Comparison of ENCODE assay signal across 23 cellular contexts in the genomic region with DNA sequence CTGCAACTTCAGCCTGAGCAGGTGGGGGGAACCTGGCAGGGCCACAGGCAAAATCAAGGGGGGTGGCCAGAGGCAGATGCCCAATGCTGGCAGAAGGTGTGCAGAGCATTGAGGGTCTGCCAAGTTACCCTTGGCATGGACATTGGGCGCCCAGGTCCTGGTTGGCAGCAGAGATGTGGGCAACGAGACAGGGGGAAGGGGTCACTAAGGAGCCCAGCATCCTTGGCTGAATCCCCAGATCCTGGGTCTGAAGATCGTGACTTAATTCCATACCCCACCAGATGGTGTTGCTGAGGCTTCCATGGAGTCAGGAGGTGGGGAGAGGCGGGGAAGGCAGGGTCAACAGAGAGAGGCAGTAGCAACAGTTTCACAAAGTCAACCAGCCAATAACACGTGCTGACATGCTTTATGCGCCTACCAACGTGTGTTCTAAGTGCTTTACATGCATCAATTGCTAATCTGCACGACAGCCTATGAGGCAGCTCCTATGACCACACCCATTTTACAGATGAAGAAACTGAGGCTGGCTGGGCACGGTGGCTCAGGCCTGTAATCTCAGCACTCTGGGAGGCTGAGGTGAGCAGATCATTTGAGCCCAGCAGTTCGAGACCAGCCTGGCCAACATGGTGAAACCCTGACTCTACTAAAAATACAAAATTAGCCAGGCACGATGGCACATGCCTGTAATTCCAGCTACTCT.
DNase-seq lines count a peak whose midpoint lies in the region; ATAC-seq and TF ChIP-seq lines count a peak whose summit lies in the region.
"Had no signal": no experiment of that assay in that cellular context is flagged by ENCODE, and none has a peak within 500 bp of the region (broad histone marks: within the 10 kb centered on the region; RNA-seq: fewer than 3 reads in every experiment).

No MANE protein-coding gene starts in this region.

- H3K4me3 Mint-ChIP-seq in GM23338 (no peak overlapping the region), osteocyte (ENCODE audit: unreplicated experiment) (no peak overlapping the region)
- H3K4me3 Mint-ChIP-seq: CD14-positive monocyte, IgD-negative memory B cell, natural killer cell had no signal

- H3K27me3 ChIP-seq in GM23338 (ENCODE audit: insufficient read depth) (no peaks in the 10 kb centered on the region), ascending aorta (no peaks in the 10 kb centered on the region), esophagus muscularis mucosa (no peaks in the 10 kb centered on the region)
- H3K27me3 ChIP-seq: body of pancreas, foreskin keratinocyte, testis had no signal

- no peak overlapping the region for H3K27ac Mint-ChIP-seq in GM23338
- no peak overlapping the region for H3K27ac Mint-ChIP-seq in osteocyte (ENCODE audit: unreplicated experiment)
- H3K27ac Mint-ChIP-seq: CD14-positive monocyte, IgD-negative memory B cell, natural killer cell had no signal

- H3K9me2 ChIP-seq in GM23338 (ENCODE audit: insufficient read depth), result no peaks in the 10 kb centered on the region
- H3K9me2 ChIP-seq: SK-N-SH had no signal

- ATAC-seq in GM23338 (peak; percentile 39; the same call in 2 of the 3 replicates), HG02610 (IDR thresholded peaks at IDR 0.05; ENCODE audit: unreplicated experiment) (no peak), HG03342 (IDR thresholded peaks at IDR 0.05; ENCODE audit: unreplicated experiment) (no peak)
- ATAC-seq: body of pancreas, foreskin keratinocyte, natural killer cell had no signal

- H3K27me3 Mint-ChIP-seq in GM23338 (ENCODE audit: insufficient read depth, low read depth, poor library complexity) (peaks cover 2% of the 10 kb centered on the region), osteocyte (ENCODE audit: unreplicated experiment) (peaks cover 2% of the 10 kb centered on the region)

- no peaks in the 10 kb centered on the region for H3K9me3 ChIP-seq in ascending aorta
- no peaks in the 10 kb centered on the region for H3K9me3 ChIP-seq in esophagus muscularis mucosa
- H3K9me3 ChIP-seq: body of pancreas, SK-N-SH, testis had no signal

- H3K9me3 Mint-ChIP-seq in GM23338 (peaks cover 6% of the 10 kb centered on the region; the same call in 2 of the 3 replicates), osteocyte (ENCODE audit: unreplicated experiment) (no peaks in the 10 kb centered on the region)
- H3K9me3 Mint-ChIP-seq: natural killer cell had no signal

- H4K20me1 ChIP-seq in GM23338 (replicated peaks; ENCODE audit: insufficient read depth), result no peaks in the 10 kb centered on the region

- H3K4me2 ChIP-seq in GM23338, result no peak overlapping the region
- H3K4me2 ChIP-seq: SK-N-SH had no signal

- peak; percentile 21 to 40; a peak in 3 of 4 replicates for TF ChIP-seq CTCF in GM23338 (conservative IDR thresholded peaks at IDR 0.05; ENCODE audit: low read depth in 2 of 2)
- TF ChIP-seq CTCF in ascending aorta (IDR thresholded peaks at IDR 0.05), result peak in 1 of 3 experiments; percentile 11
- TF ChIP-seq CTCF in osteocyte (IDR thresholded peaks at IDR 0.05), result no peak
- TF ChIP-seq CTCF in esophagus muscularis mucosa (IDR thresholded peaks at IDR 0.05), result no peak

- 63% methylated on average over 10 of the region's 11 CpGs for WGBS in esophagus muscularis mucosa

- intact Hi-C loops in ascending aorta (cut with DNase I) (no loop called here), esophagus muscularis mucosa (cut with DNase I) (no loop called here)

- H3K36me3 ChIP-seq in GM23338 (ENCODE audit: insufficient read depth) (no peaks in the 10 kb centered on the region), ascending aorta (no peaks in the 10 kb centered on the region), esophagus muscularis mucosa (no peaks in the 10 kb centered on the region)

- DNase-seq in GM23338 (ENCODE audit: low spot score) (no peak), NCI-H2171 (lab: John Stamatoyannopoulos, UW) (peak; percentile 51), ascending aorta (ENCODE audit: low spot score in 2 of 2) (peak in 1 of 2 donors; percentile 56), osteocyte (ENCODE audit: extremely low spot score, unreplicated experiment) (peak; percentile 66), esophagus muscularis mucosa (ENCODE audit: extremely low spot score) (no peak)
- DNase-seq: activated gamma-delta T cell; body of pancreas; effector memory CD4-positive, alpha-beta T cell; EL; foreskin keratinocyte; natural killer cell; NCI-H1105; NCI-H2029 treated with DMSO at 0.1 percent for 48 hours; NCI-H345; SK-N-SH; stimulated activated naive CD4-positive, alpha-beta T cell treated with Interleukin-2 at 50 U/mL for 16 hours; T-helper 2 cell; testis had no signal

- H3K36me3 Mint-ChIP-seq in GM23338 (ENCODE audit: low read depth), result no peaks in the 10 kb centered on the region; the same call in 2 of the 3 replicates
- no peaks in the 10 kb centered on the region for H3K36me3 Mint-ChIP-seq in osteocyte (ENCODE audit: unreplicated experiment)
- H3K36me3 Mint-ChIP-seq: CD14-positive monocyte, natural killer cell had no signal

- no peak overlapping the region for H2AFZ ChIP-seq in GM23338

- H3K4me1 ChIP-seq in GM23338 (ENCODE audit: insufficient read depth) (no peaks in the 10 kb centered on the region), ascending aorta (peaks cover 3 to 10% of the 10 kb centered on the region in 2 donors), esophagus muscularis mucosa (peaks cover 0 to 25% (median 15%) of the 10 kb centered on the region in 4 donors)
- H3K4me1 ChIP-seq: body of pancreas, foreskin keratinocyte, testis had no signal

- H3K4me1 Mint-ChIP-seq in GM23338 (no peaks in the 10 kb centered on the region), osteocyte (ENCODE audit: unreplicated experiment) (no peaks in the 10 kb centered on the region)
- H3K4me1 Mint-ChIP-seq: CD14-positive monocyte, natural killer cell had no signal

- H3K4me3 ChIP-seq in GM23338 (no peak overlapping the region), ascending aorta (no peak overlapping the region), esophagus muscularis mucosa (no peak overlapping the region)
- H3K4me3 ChIP-seq: body of pancreas, testis had no signal

- H3F3A ChIP-seq in GM23338 (replicated peaks; ENCODE audit: low read depth), result no peaks in the 10 kb centered on the region

- no peak for TF ChIP-seq POLR2A in esophagus muscularis mucosa (IDR thresholded peaks at IDR 0.05; ENCODE audit: low read depth)

- no peak for TF ChIP-seq EP300 in esophagus muscularis mucosa (IDR thresholded peaks at IDR 0.05)

- H3K27ac ChIP-seq in GM23338 (ENCODE audit: low read depth), result no peak overlapping the region
- H3K27ac ChIP-seq in ascending aorta, result peak overlapping the region; percentile 54 to 55
- no peak overlapping the region for H3K27ac ChIP-seq in esophagus muscularis mucosa (replicated peaks in 1 of 4)
- H3K27ac ChIP-seq: body of pancreas, foreskin keratinocyte, testis, VCaP had no signal

- no peaks in the 10 kb centered on the region for H3K79me2 ChIP-seq in GM23338 (replicated peaks; ENCODE audit: insufficient read depth)

TF ChIP-seq in GM23338, 12 proteins besides CTCF, POLR2A, EP300 and RAD21:
- TF ChIP-seq REST (IDR thresholded peaks at IDR 0.05; ENCODE audit: unreplicated experiment) (no peak), STAT1 (IDR thresholded peaks at IDR 0.05; ENCODE audit: unreplicated experiment) (no peak), ZNF114 (CRISPR knock-in tag; IDR thresholded peaks at IDR 0.05) (no peak), POLR2AphosphoS5 (IDR thresholded peaks at IDR 0.05; ENCODE audit: low read depth) (no peak), NANOG (IDR thresholded peaks at IDR 0.05; ENCODE audit: borderline replicate concordance) (no peak), EZH2phosphoT487 (IDR thresholded peaks at IDR 0.05; ENCODE audit: unreplicated experiment) (no peak)

Comparison
In these comparisons a context has a peak if more than half of its experiments do, and no peak if none do; other contexts are left out.
1. DNase-seq: peak in NCI-H2171 (single experiment) and osteocyte (single experiment); none in GM23338 (single experiment) and esophagus muscularis mucosa (single experiment).
2. H3K27ac ChIP-seq: peak in ascending aorta (2 of 2); none in GM23338 (single experiment) and esophagus muscularis mucosa (0 of 4).
3. CTCF ChIP-seq: peak in GM23338 (2 of 2); none in osteocyte (single experiment) and esophagus muscularis mucosa (0 of 3).